ENCODE assay signal across 8 cellular contexts in the genomic region with DNA sequence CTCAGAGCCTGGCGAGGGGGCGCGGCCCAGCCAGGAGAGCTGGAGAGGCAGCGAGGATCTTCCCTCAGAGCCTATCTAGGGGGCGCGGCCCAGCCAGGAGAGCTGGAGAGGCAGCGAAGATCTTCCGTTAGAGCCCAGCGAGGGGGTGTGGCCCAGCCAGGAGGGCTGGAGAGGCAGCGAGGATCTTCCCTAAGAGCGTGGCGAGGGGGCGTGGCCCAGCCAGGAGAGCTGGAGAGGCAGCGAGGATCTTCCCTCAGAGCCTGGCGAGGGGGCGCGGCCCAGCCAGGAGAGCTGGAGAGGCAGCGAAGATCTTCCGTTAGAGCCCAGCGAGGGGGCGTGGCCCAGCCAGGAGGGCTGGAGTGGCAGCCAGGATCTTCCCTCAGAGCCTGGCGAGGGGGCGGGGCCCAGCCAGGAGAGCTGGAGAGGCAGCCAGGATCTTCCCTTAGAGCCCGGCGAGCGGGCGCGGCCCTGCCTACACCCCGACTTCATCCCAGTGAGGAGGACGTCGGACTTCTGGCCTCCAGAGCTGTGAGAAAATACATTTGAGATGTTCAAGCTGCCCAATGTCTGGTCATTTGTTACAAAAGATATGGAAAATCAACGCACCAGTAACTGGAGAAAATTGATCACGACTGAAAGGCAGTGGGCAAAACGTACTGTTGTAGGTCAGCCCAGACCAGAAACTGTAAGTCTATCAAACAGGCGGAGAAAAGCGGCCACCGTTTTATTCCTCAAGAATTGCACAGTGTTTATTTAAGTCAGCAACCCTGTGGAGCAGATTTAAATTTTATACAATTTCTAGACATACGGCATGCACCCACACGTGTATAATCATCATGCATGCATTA.
DNase-seq lines count a peak whose midpoint lies in the region; ATAC-seq and TF ChIP-seq lines count a peak whose summit lies in the region.

No MANE protein-coding gene starts in this region.

- peaks cover 0 to 10% (median 0%) of the 10 kb centered on the region in 7 donors for H3K9me3 Mint-ChIP-seq in CD14-positive monocyte
- peaks cover 10% of the 10 kb centered on the region for H3K9me3 Mint-ChIP-seq in stimulated activated memory B cell treated with anti-CD40 and anti-IgM and Interleukin-4, amounts not matched to agents 10 μg/mL and 1 μg/mL and 100 μg/mL, for 72 hours

- peak overlapping the region; percentile 82 to 91 for H3K4me3 Mint-ChIP-seq in CD14-positive monocyte
- H3K4me3 Mint-ChIP-seq in stimulated activated memory B cell treated with anti-CD40 and anti-IgM and Interleukin-4, amounts not matched to agents 10 μg/mL and 1 μg/mL and 100 μg/mL, for 72 hours: peak overlapping the region; percentile 83

- DNase-seq in CD14-positive monocyte (ENCODE audit: low spot score): no peak
- peak; percentile 84 for DNase-seq in HCEC 1CT
- DNase-seq in NCI-H2196 treated with DMSO at 0.1 percent for 48 hours (lab: John Stamatoyannopoulos, UW; ENCODE audit: unreplicated experiment): peak; percentile 84
- DNase-seq in activated CD8-positive, alpha-beta memory T cell treated with anti-CD3 and anti-CD28 coated beads, Interleukin-2, amount 50 U/mL, for 4 hours: peak; percentile 45
- DNase-seq in epithelial cell of proximal tubule (ENCODE audit: low read depth): peak; percentile 32
- peak; percentile 82 for DNase-seq in mucosa of gallbladder (ENCODE audit: low spot score)

- no peak for ATAC-seq in stimulated activated memory B cell treated with anti-CD40 and anti-IgM and Interleukin-4, amounts not matched to agents 10 μg/mL and 1 μg/mL and 100 μg/mL, for 72 hours
- ATAC-seq in GM19455 (IDR thresholded peaks at IDR 0.05; ENCODE audit: unreplicated experiment): no peak

- TF ChIP-seq CTCF in CD14-positive monocyte (IDR thresholded peaks at IDR 0.05) (no peak), epithelial cell of proximal tubule (conservative IDR thresholded peaks at IDR 0.05; ENCODE audit: low read depth, low read length) (no peak)

- H3K27ac Mint-ChIP-seq in CD14-positive monocyte: no peak overlapping the region
- H3K27ac Mint-ChIP-seq in stimulated activated memory B cell treated with anti-CD40 and anti-IgM and Interleukin-4, amounts not matched to agents 10 μg/mL and 1 μg/mL and 100 μg/mL, for 72 hours: no peak overlapping the region

- H3K4me3 ChIP-seq in epithelial cell of proximal tubule (ENCODE audit: low read depth, low read length): peak overlapping the region; percentile 52

- H3K36me3 Mint-ChIP-seq in CD14-positive monocyte: no peaks in the 10 kb centered on the region
- H3K36me3 Mint-ChIP-seq in stimulated activated memory B cell treated with anti-CD40 and anti-IgM and Interleukin-4, amounts not matched to agents 10 μg/mL and 1 μg/mL and 100 μg/mL, for 72 hours: no peaks in the 10 kb centered on the region

- intact Hi-C loops in CD14-positive monocyte (cut with micrococcal nuclease): loop anchor here in 1 of 2 donors (2.0 kb wide), 1 partner anchor 64 kb away; a partner anchor contains a TSS

- peaks cover 24 to 38% (median 33%) of the 10 kb centered on the region in 3 donors for H3K27me3 Mint-ChIP-seq in CD14-positive monocyte (ENCODE audit: low read depth in 3 of 3)
- peaks cover 31% of the 10 kb centered on the region for H3K27me3 Mint-ChIP-seq in stimulated activated memory B cell treated with anti-CD40 and anti-IgM and Interleukin-4, amounts not matched to agents 10 μg/mL and 1 μg/mL and 100 μg/mL, for 72 hours

- H3K4me1 Mint-ChIP-seq in CD14-positive monocyte: peaks cover 14% of the 10 kb centered on the region
- H3K4me1 Mint-ChIP-seq in stimulated activated memory B cell treated with anti-CD40 and anti-IgM and Interleukin-4, amounts not matched to agents 10 μg/mL and 1 μg/mL and 100 μg/mL, for 72 hours: peaks cover 23% of the 10 kb centered on the region
